ENCODE assay signal across 1 cellular context in genomic region chr10:45984473-45984872, GRCh38.
TF ChIP-seq lines count a peak whose summit lies in the region.

No MANE protein-coding gene starts in this region.

TF ChIP-seq in HepG2, 621 proteins besides CTCF, POLR2A, EP300 and RAD21 (continued from another document):
- peak; percentile 88; the same call in 1 of the 2 replicates for TF ChIP-seq SIX4 (CRISPR knock-in tag; IDR thresholded peaks at IDR 0.05)
- peak; percentile 83; the same call in 1 of the 2 replicates for TF ChIP-seq SIX1 (CRISPR knock-in tag; IDR thresholded peaks at IDR 0.05; ENCODE audit: borderline replicate concordance)
- TF ChIP-seq SAP130 (CRISPR knock-in tag; IDR thresholded peaks at IDR 0.05; ENCODE audit: low read depth): peak; percentile 37; the same call in 1 of the 2 replicates
